In genomic region chr18:62426191-62426488, GRCh38 we compare ENCODE assay signal across 16 cellular contexts.
A peak's percentile ranks its signal among the peaks of the same experiment; 100 is the strongest.
DNase-seq lines count a peak whose midpoint lies in the region; ATAC-seq, FAIRE-seq and TF ChIP-seq lines count a peak whose summit lies in the region.
"Had no signal": no experiment of that assay in that cellular context is flagged by ENCODE, and none has a peak within 500 bp of the region (broad histone marks: within the 10 kb centered on the region; RNA-seq: fewer than 3 reads in every experiment).

No MANE protein-coding gene starts in this region.

- no peaks in the 10 kb centered on the region for H3K79me2 ChIP-seq in HepG2 (ENCODE audit: insufficient read depth, low read length)
- H3K79me2 ChIP-seq: parathyroid adenoma had no signal

- BruUV-seq in HepG2 (replicated peaks; lab: Mats Ljungman, UMichigan) = no TSS peak

- TF ChIP-seq POLR2A in HepG2 (IDR thresholded peaks at IDR 0.05; ENCODE audit: insufficient read depth in 1 of 2, low read depth in 2 of 2, low read length in 2 of 2) = no peak
- no peak for TF ChIP-seq POLR2A in adrenal gland (IDR thresholded peaks at IDR 0.05)

- no peaks in the 10 kb centered on the region for H3K27me3 ChIP-seq in BLaER1 treated with 17β-estradiol and CSF1 and Interleukin-3, amounts not matched to agents 10 nM and 100 nM
- no peaks in the 10 kb centered on the region for H3K27me3 ChIP-seq in HepG2 (ENCODE audit: control insufficient read depth in 1 of 2, insufficient read depth in 2 of 2, low read length in 2 of 2)
- no peaks in the 10 kb centered on the region for H3K27me3 ChIP-seq in adrenal gland
- H3K27me3 ChIP-seq: body of pancreas, foreskin keratinocyte, stomach had no signal

- ATAC-seq in GM19397 (IDR thresholded peaks at IDR 0.05; ENCODE audit: unreplicated experiment) = peak; percentile 9
- peak; percentile 24; the same call in 2 of the 3 replicates for ATAC-seq in HepG2
- ATAC-seq in HG02642 (IDR thresholded peaks at IDR 0.05; ENCODE audit: poor library complexity, unreplicated experiment) = no peak

- H3K9ac ChIP-seq in BLaER1 treated with 17β-estradiol and CSF1 and Interleukin-3, amounts not matched to agents 10 nM and 100 nM = 0 out of 22 replicates have a peak overlapping the region, but pooled peaks of 1 of the 11 experiments have one; percentile 15
- H3K9ac ChIP-seq in HepG2 (ENCODE audit: insufficient read depth, low read depth, low read length) = no peak overlapping the region
- H3K9ac ChIP-seq: parathyroid adenoma had no signal

- peak overlapping the region in 7 of 11 experiments; percentile 42 to 90 (median 76); a peak in 12 of 22 replicates for H3K4me2 ChIP-seq in BLaER1 treated with 17β-estradiol and CSF1 and Interleukin-3, amounts not matched to agents 10 nM and 100 nM
- peak overlapping the region; percentile 78 for H3K4me2 ChIP-seq in HepG2 (ENCODE audit: low read depth, low read length)

- H3K36me3 Mint-ChIP-seq in brain = no peaks in the 10 kb centered on the region
- H3K36me3 Mint-ChIP-seq: CD4-positive, CD25-positive, alpha-beta regulatory T cell; T-cell had no signal

- H3K27me3 Mint-ChIP-seq in brain = peaks cover 18% of the 10 kb centered on the region
- H3K27me3 Mint-ChIP-seq: CD4-positive, CD25-positive, alpha-beta regulatory T cell had no signal

- peaks cover 0 to 20% (median 6%) of the 10 kb centered on the region in 5 experiments for H3K9me3 Mint-ChIP-seq in brain

- H4K20me1 ChIP-seq in BLaER1 treated with 17β-estradiol and CSF1 and Interleukin-3, amounts not matched to agents 10 nM and 100 nM = no peaks in the 10 kb centered on the region
- no peaks in the 10 kb centered on the region for H4K20me1 ChIP-seq in HepG2 (ENCODE audit: insufficient read depth, low read length)

- H3K9me3 ChIP-seq in BLaER1 treated with 17β-estradiol and CSF1 and Interleukin-3, amounts not matched to agents 10 nM and 100 nM (replicated peaks in 1 of 11) = peaks cover 16 to 28% (median 23%) of the 10 kb centered on the region in 11 experiments
- H3K9me3 ChIP-seq in HepG2 (ENCODE audit: low read length) (peaks cover 6% of the 10 kb centered on the region; the same call in 1 of the 2 replicates), adrenal gland (replicated peaks in 1 of 3) (no peaks in the 10 kb centered on the region)
- H3K9me3 ChIP-seq: body of pancreas, stomach had no signal

- 47% methylated on average over 3 of the region's 3 CpGs for whole genome bisulfite sequencing in HepG2 (ENCODE audit: low lambda C conversion rate)
- 43 to 57% (median 45%) methylated on average over 3 of the region's 3 CpGs for WGBS in adrenal gland, 4 donors

- H3K4me3 Mint-ChIP-seq in brain = peak overlapping the region in 4 of 5 experiments; percentile 80 to 89 (median 85)
- H3K4me3 Mint-ChIP-seq: activated CD4-positive, alpha-beta T cell treated with anti-CD3 and anti-CD28 coated beads for 36 hours; CD4-positive, CD25-positive, alpha-beta regulatory T cell; T-cell had no signal

- no peaks in the 10 kb centered on the region for H3K36me3 ChIP-seq in BLaER1 treated with 17β-estradiol and CSF1 and Interleukin-3, amounts not matched to agents 10 nM and 100 nM
- H3K36me3 ChIP-seq in HepG2 (replicated peaks in 1 of 2; ENCODE audit: control insufficient read depth in 1 of 2, insufficient read depth in 2 of 2, low read length in 2 of 2) = no peaks in the 10 kb centered on the region
- no peaks in the 10 kb centered on the region for H3K36me3 ChIP-seq in adrenal gland (replicated peaks in 1 of 2)
- H3K36me3 ChIP-seq: stomach had no signal

- peak overlapping the region in 2 of 11 experiments; percentile 22 to 27; a peak in 3 of 22 replicates for H3K27ac ChIP-seq in BLaER1 treated with 17β-estradiol and CSF1 and Interleukin-3, amounts not matched to agents 10 nM and 100 nM
- peak overlapping the region; percentile 61 for H3K27ac ChIP-seq in HepG2 (ENCODE audit: extremely low read length, insufficient read depth, low read length)
- no peak overlapping the region for H3K27ac ChIP-seq in caudate nucleus (ENCODE audit: low read depth, low read length)
- peak overlapping the region in 2 of 5 donors; percentile 35 to 79 for H3K27ac ChIP-seq in adrenal gland
- H3K27ac ChIP-seq: foreskin keratinocyte had no signal

- TF ChIP-seq RAD21 in HepG2 (CRISPR knock-in tag; IDR thresholded peaks at IDR 0.05) = no peak

- H3K4me3 ChIP-seq in BLaER1 treated with 17β-estradiol and CSF1 and Interleukin-3, amounts not matched to agents 10 nM and 100 nM = no peak overlapping the region
- no peak overlapping the region for H3K4me3 ChIP-seq in HepG2 (replicated peaks in 1 of 3; ENCODE audit: insufficient read depth in 1 of 3, low read depth in 2 of 3, low read length in 3 of 3)
- no peak overlapping the region for H3K4me3 ChIP-seq in adrenal gland
- H3K4me3 ChIP-seq: body of pancreas, lung had no signal

- no peak for FAIRE-seq in HepG2 (lab: Jason Lieb, UNC)

- POLR2A ChIA-PET in HepG2 (lab: Yijun Ruan, JAX) = interaction anchor here (0.8 to 2.9 kb wide), 8 partner anchors 19 to 114 kb away, joined by 3 to 14 read pairs (median 5); partner anchors contain the start of gene ZCCHC2

- CTCF ChIA-PET in HepG2 (lab: Yijun Ruan, JAX; ENCODE audit: low intra/inter-chr PET ratio, low total read pairs) = interaction anchor here (1.0 to 1.7 kb wide), 4 partner anchors 32 to 158 kb away, joined by 3 to 20 read pairs (median 4); partner anchors contain the start of gene ZCCHC2

- H2AFZ ChIP-seq in HepG2 (ENCODE audit: low read length) = no peak overlapping the region

- peaks cover 6 to 27% (median 20%) of the 10 kb centered on the region in 10 experiments for H3K4me1 ChIP-seq in BLaER1 treated with 17β-estradiol and CSF1 and Interleukin-3, amounts not matched to agents 10 nM and 100 nM
- H3K4me1 ChIP-seq in HepG2 (ENCODE audit: insufficient read depth, low read length) (peaks cover 62% of the 10 kb centered on the region), adrenal gland (replicated peaks in 1 of 2) (peaks cover 0 to 10% of the 10 kb centered on the region in 2 donors)
- H3K4me1 ChIP-seq: parathyroid adenoma had no signal

- in situ Hi-C loops in HepG2 (cut with HindIII; ENCODE audit: extremely low pct_ligation_motif_present, low pct_unique_long_range_greater_than_20kb) = loop anchor here (5.0 kb wide), 1 partner anchor 96 kb away; the partner anchor contains the start of gene ZCCHC2

- TF ChIP-seq CTCF in brain (conservative IDR thresholded peaks at IDR 0.05) (no peak), HepG2 (CRISPR knock-in tag; IDR thresholded peaks at IDR 0.05) (no peak), adrenal gland (IDR thresholded peaks at IDR 0.05) (no peak)

- TF ChIP-seq EP300 in HepG2 (IDR thresholded peaks at IDR 0.05; ENCODE audit: low read depth in 2 of 2, low read length in 2 of 2) (no peak), HepG2 (CRISPR knock-in tag; IDR thresholded peaks at IDR 0.05; ENCODE audit: borderline replicate concordance) (no peak)

- DNase-seq in HepG2 (ENCODE audit: low spot score) (no peak), caudate nucleus (lab: John Stamatoyannopoulos, UW) (no peak), adrenal gland (no peak), iPS-NIHi7 (ENCODE audit: extremely low spot score) (no peak)

- H3K4me1 Mint-ChIP-seq in brain = peaks cover 13% of the 10 kb centered on the region

- intact Hi-C loops in HepG2 (cut with micrococcal nuclease; ENCODE audit: unreplicated experiment) = no loop called here
- intact Hi-C loops in adrenal gland (cut with DNase I) = loop anchor here (5.0 kb wide), 3 partner anchors 96 to 161 kb away; partner anchors contain the start of gene ZCCHC2 (in 1 of the 2)

- peak overlapping the region in 1 of 5 experiments; percentile 87 for H3K27ac Mint-ChIP-seq in brain

TF ChIP-seq in HepG2, 621 proteins besides CTCF, POLR2A, EP300 and RAD21:
- TF ChIP-seq ZFP1 (CRISPR knock-in tag; IDR thresholded peaks at IDR 0.05) (no peak), ZNF343 (CRISPR knock-in tag; IDR thresholded peaks at IDR 0.05) (no peak), FOXA3 (CRISPR knock-in tag; IDR thresholded peaks at IDR 0.05) (no peak)
- TF ChIP-seq, protein P1, sequence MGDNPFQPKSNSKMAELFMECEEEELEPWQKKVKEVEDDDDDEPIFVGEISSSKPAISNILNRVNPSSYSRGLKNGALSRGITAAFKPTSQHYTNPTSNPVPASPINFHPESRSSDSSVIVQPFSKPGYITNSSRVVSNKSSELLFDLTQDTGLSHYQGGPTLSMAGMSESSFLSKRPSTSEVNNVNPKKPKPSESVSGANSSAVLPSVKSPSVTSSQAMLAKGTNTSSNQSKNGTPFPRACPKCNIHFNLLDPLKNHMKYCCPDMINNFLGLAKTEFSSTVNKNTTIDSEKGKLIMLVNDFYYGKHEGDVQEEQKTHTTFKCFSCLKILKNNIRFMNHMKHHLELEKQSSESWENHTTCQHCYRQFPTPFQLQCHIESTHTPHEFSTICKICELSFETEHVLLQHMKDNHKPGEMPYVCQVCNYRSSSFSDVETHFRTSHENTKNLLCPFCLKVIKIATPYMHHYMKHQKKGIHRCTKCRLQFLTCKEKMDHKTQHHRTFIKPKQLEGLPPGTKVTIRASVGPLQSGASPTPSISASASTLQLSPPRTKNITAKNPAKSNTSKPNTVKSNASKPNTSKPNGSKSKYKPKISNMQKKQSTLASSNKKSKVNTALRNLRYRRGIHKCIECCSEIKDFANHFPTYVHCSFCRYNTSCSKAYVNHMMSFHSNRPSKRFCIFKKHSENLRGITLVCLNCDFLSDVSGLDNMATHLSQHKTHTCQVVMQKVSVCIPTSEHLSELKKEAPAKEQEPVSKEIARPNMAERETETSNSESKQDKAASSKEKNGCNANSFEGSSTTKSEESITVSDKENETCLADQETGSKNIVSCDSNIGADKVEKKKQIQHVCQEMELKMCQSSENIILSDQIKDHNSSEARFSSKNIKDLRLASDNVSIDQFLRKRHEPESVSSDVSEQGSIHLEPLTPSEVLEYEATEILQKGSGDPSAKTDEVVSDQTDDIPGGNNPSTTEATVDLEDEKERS (CRISPR knock-in tag; IDR thresholded peaks at IDR 0.05) = 0 out of 2 replicates have a peak, but pooled peaks have one; percentile 1
- TF ChIP-seq, protein P2, sequence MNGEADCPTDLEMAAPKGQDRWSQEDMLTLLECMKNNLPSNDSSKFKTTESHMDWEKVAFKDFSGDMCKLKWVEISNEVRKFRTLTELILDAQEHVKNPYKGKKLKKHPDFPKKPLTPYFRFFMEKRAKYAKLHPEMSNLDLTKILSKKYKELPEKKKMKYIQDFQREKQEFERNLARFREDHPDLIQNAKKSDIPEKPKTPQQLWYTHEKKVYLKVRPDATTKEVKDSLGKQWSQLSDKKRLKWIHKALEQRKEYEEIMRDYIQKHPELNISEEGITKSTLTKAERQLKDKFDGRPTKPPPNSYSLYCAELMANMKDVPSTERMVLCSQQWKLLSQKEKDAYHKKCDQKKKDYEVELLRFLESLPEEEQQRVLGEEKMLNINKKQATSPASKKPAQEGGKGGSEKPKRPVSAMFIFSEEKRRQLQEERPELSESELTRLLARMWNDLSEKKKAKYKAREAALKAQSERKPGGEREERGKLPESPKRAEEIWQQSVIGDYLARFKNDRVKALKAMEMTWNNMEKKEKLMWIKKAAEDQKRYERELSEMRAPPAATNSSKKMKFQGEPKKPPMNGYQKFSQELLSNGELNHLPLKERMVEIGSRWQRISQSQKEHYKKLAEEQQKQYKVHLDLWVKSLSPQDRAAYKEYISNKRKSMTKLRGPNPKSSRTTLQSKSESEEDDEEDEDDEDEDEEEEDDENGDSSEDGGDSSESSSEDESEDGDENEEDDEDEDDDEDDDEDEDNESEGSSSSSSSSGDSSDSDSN (CRISPR knock-in tag; IDR thresholded peaks at IDR 0.05) = 0 out of 2 replicates have a peak, but pooled peaks have one; percentile 8
